In the genomic region with DNA sequence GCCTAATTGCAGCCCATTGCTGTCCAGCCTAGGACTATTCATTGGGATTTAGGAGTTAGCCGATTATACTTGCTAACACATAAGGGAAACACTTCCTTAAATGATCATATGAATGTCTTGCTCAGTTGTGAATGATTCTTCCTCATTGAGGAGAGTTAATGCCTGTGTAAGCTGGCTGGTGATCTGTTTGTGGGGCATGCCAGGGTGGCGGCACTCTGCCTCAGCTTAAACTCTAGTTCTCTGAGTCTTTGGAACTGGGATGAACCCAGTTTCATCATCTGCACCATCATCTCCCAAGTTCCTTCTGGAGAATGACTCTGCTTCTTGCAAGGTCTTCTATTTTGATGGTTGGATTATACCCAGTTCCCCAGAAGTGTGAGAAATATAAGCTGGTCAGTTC, we compare ENCODE assay signal across 20 cellular contexts. TPM values are rescaled to one million over a fixed set of nuclear protein-coding genes. Genes with fewer than 3 reads are reported as not detected.
DNase-seq lines count a peak whose midpoint lies in the region; ATAC-seq, FAIRE-seq and TF ChIP-seq lines count a peak whose summit lies in the region.
"Had no signal": no experiment of that assay in that cellular context is flagged by ENCODE, and none has a peak within 500 bp of the region (broad histone marks: within the 10 kb centered on the region; RNA-seq: fewer than 3 reads in every experiment).

No MANE protein-coding gene starts in this region.

- peaks cover 52% of the 10 kb centered on the region for H3K4me1 Mint-ChIP-seq in CD4-positive, alpha-beta T cell (ENCODE audit: low read depth)

- in situ Hi-C loops in KBM-7 (cut with MboI; ENCODE audit: low pct_unique_long_range_greater_than_20kb, low sequenced_read_pairs), result no loop called here
- in situ Hi-C loops in GM12878 (cut with MboI), result loop anchor here (5.0 kb wide), 2 partner anchors 60 to 115 kb away; no protein-coding TSS in a partner anchor

- peaks cover 54% of the 10 kb centered on the region for H3K4me1 ChIP-seq in GM12878 (ENCODE audit: control insufficient read depth, insufficient read depth, low read length)

- no peak for ATAC-seq in CD4-positive, alpha-beta T cell (ENCODE audit: poor library complexity)
- ATAC-seq in GM12878 (no peak), GM21526 (IDR thresholded peaks at IDR 0.05; ENCODE audit: low FRiP score, unreplicated experiment) (no peak), HG03571 (IDR thresholded peaks at IDR 0.05; ENCODE audit: unreplicated experiment) (no peak)
- ATAC-seq: WTC11 had no signal

- peaks cover 2 to 19% of the 10 kb centered on the region in 2 experiments; a peak in 2 of 4 replicates for H3K36me3 ChIP-seq in GM12878 (ENCODE audit: control insufficient read depth in 2 of 2, insufficient read depth in 2 of 2, low read length in 1 of 2)
- H3K36me3 ChIP-seq: ovary, thoracic aorta had no signal

- no peaks in the 10 kb centered on the region for H3K9me3 Mint-ChIP-seq in CD4-positive, alpha-beta T cell
- H3K9me3 Mint-ChIP-seq: T-helper 1 cell treated with Interleukin-12 subunit alpha and Interleukin-12 subunit beta and Interleukin-4 antibody, amounts not matched to agents 30 μg/mL and 1 μg/mL, for 36 hours had no signal

- no peaks in the 10 kb centered on the region for H4K20me1 ChIP-seq in GM12878 (ENCODE audit: control insufficient read depth, insufficient read depth)

- H3K4me3 Mint-ChIP-seq in CD4-positive, alpha-beta T cell, result no peak overlapping the region
- H3K4me3 Mint-ChIP-seq: T-helper 1 cell treated with Interleukin-12 subunit alpha and Interleukin-12 subunit beta and Interleukin-4 antibody, amounts not matched to agents 30 μg/mL and 1 μg/mL, for 36 hours; WTC11 had no signal

- H3K9ac ChIP-seq in GM12878 (ENCODE audit: control insufficient read depth, insufficient read depth, low read length), result no peak overlapping the region
- H3K9ac ChIP-seq: KMS-11 had no signal

- H3K79me2 ChIP-seq in GM12878 (ENCODE audit: control insufficient read depth, insufficient read depth, low read length), result no peaks in the 10 kb centered on the region

- intact Hi-C loops in CD4-positive, alpha-beta T cell (cut with DNase I, micrococcal nuclease), result no loop called here
- intact Hi-C loops in GM12878 (cut with micrococcal nuclease; ENCODE audit: unreplicated experiment), result loop anchor here (5.0 kb wide), 1 partner anchor 95 kb away; no protein-coding TSS in a partner anchor

- TF ChIP-seq RAD21 in GM12878 (IDR thresholded peaks at IDR 0.05; ENCODE audit: insufficient read depth, low read depth, low read length), result no peak

- no TSS peak for BruUV-seq in GM12878 (replicated peaks; lab: Mats Ljungman, UMichigan)

- H3K27ac Mint-ChIP-seq in CD4-positive, alpha-beta T cell, result peak overlapping the region; percentile 39
- H3K27ac Mint-ChIP-seq: T-helper 1 cell treated with Interleukin-12 subunit alpha and Interleukin-12 subunit beta and Interleukin-4 antibody, amounts not matched to agents 30 μg/mL and 1 μg/mL, for 36 hours; WTC11 had no signal

- no peak for TF ChIP-seq CTCF in CD4-positive, alpha-beta T cell (IDR thresholded peaks at IDR 0.05)
- no peak for TF ChIP-seq CTCF in GM12878 (IDR thresholded peaks at IDR 0.05 in 2 of 3, conservative IDR thresholded peaks at IDR 0.05 in 1 of 3; ENCODE audit: control insufficient read depth in 2 of 3, extremely low read depth in 1 of 3, insufficient read depth in 1 of 3, low read depth in 3 of 3, low read length in 3 of 3)

- no peak for FAIRE-seq in GM12878 (lab: Jason Lieb, UNC)
- FAIRE-seq: H54, small intestine had no signal

- no peak overlapping the region for H3K4me3 ChIP-seq in GM12878
- H3K4me3 ChIP-seq: ovary, thoracic aorta had no signal

- peak overlapping the region; percentile 26 for H2AFZ ChIP-seq in GM12878 (ENCODE audit: control insufficient read depth, low read depth, low read length)

- CTCF ChIA-PET in CD4-positive, alpha-beta T cell (lab: Charles Lee), result interaction anchor here (0.9 to 1.5 kb wide), 2 partner anchors 60 kb away, joined by 3 to 5 read pairs; no protein-coding TSS in a partner anchor
- CTCF ChIA-PET in GM12878 (lab: Yijun Ruan, JAX), result interaction anchor here (11.9 to 19.8 kb wide), 3 partner anchors 29 to 116 kb away, joined by 121 to 355 read pairs (median 153); a partner anchor contains a TSS

- TF ChIP-seq EP300 in GM12878 (IDR thresholded peaks at IDR 0.05; ENCODE audit: borderline replicate concordance in 1 of 2, control insufficient read depth in 1 of 2, low read depth in 2 of 2, low read length in 2 of 2), result no peak

- no peak for DNase-seq in CD4-positive, alpha-beta T cell
- DNase-seq in KBM-7 (peak; percentile 19), GM12878 (ENCODE audit: low read depth, low spot score) (no peak), pons (ENCODE audit: low spot score) (peak; percentile 28), NCI-H1105 (lab: John Stamatoyannopoulos, UW) (no peak)
- DNase-seq: activated effector memory CD4-positive, alpha-beta T cell treated with Interleukin-2 at 50 U/mL for 16 hours; anterior cingulate cortex; foreskin fibroblast; kidney glomerular epithelial cell; NCI-H226; ovary; small intestine had no signal

- no peaks in the 10 kb centered on the region for H3K27me3 ChIP-seq in CD4-positive, alpha-beta T cell (ENCODE audit: control insufficient read depth, insufficient read depth, low read length)
- H3K27me3 ChIP-seq in GM12878 (replicated peaks in 1 of 2; ENCODE audit: control insufficient read depth in 2 of 2, insufficient read depth in 2 of 2, low read length in 1 of 2), result no peaks in the 10 kb centered on the region
- H3K27me3 ChIP-seq: ovary had no signal

- H3K9me3 ChIP-seq in CD4-positive, alpha-beta T cell (ENCODE audit: control insufficient read depth, low read length), result no peaks in the 10 kb centered on the region
- H3K9me3 ChIP-seq in GM12878 (replicated peaks; ENCODE audit: control insufficient read depth, insufficient read depth, low read length), result no peaks in the 10 kb centered on the region
- H3K9me3 ChIP-seq: ovary, thoracic aorta had no signal

- no peaks in the 10 kb centered on the region for H3K27me3 Mint-ChIP-seq in CD4-positive, alpha-beta T cell

- H3K36me3 Mint-ChIP-seq in CD4-positive, alpha-beta T cell (ENCODE audit: low read depth), result peaks cover 63% of the 10 kb centered on the region
- H3K36me3 Mint-ChIP-seq: WTC11 had no signal

- H3K4me2 ChIP-seq in GM12878 (ENCODE audit: control insufficient read depth, insufficient read depth), result no peak overlapping the region
- H3K4me2 ChIP-seq: KMS-11 had no signal

- no peak for TF ChIP-seq POLR2A in GM12878 (IDR thresholded peaks at IDR 0.05; ENCODE audit: low read depth, low read length)

- RAD21 ChIA-PET in GM12878 (lab: Charles Lee; ENCODE audit: unreplicated experiment), result interaction anchor here (0.9 to 17.2 kb wide), 10 partner anchors 10 to 444 kb away, joined by 3 to 292 read pairs (median 22); a partner anchor contains a TSS

- SMC1A ChIA-PET in GM12878 (lab: Charles Lee; ENCODE audit: uncharacterized antibody, unreplicated experiment), result interaction anchor here (0.6 to 23.5 kb wide), 10 partner anchors 20 to 171 kb away, joined by 3 to 735 read pairs (median 5); a partner anchor contains a TSS

- WGBS in GM12878 (ENCODE audit: insufficient coverage, insufficient replicate concordance, low lambda C conversion rate, missing lambda C conversion rate), result 74% methylated on average over 2 of the region's 2 CpGs

- H3K27ac ChIP-seq in CD4-positive, alpha-beta T cell (ENCODE audit: low read depth, low read length), result no peak overlapping the region
- H3K27ac ChIP-seq in GM12878 (ENCODE audit: control insufficient read depth, insufficient read depth), result peak overlapping the region; percentile 98
- H3K27ac ChIP-seq: KMS-11, ovary, RWPE1, thoracic aorta had no signal

- POLR2A ChIA-PET in CD4-positive, alpha-beta T cell (lab: Charles Lee), result interaction anchor here (1.7 kb wide), 1 partner anchor 118 kb away, joined by 4 read pairs; no protein-coding TSS in a partner anchor
- POLR2A ChIA-PET in GM12878 (lab: Charles Lee), result interaction anchor here (0.6 to 4.5 kb wide), 7 partner anchors 21 to 116 kb away, joined by 3 to 76 read pairs (median 5); a partner anchor contains a TSS

RNA-seq across cellular contexts. Expression of a gene that starts 23.9 kb away (rescaled TPM):
- total RNA-seq in CD4-positive, alpha-beta T cell, result 1 to 10 TPM; 6.3 to 7.3 TPM
- 145 and 152 TPM in 2 replicates for total RNA-seq in GM12878 (2013; cell fraction: nucleolus; rRNA removed)
- total RNA-seq in GM12878 (2014; rRNA removed) (44.1 and 52.5 TPM in 2 replicates), GM12878 (2014; rRNA removed; fragmentation: Illumina TruSeq; extraction: Trizol) (53.7 and 55.9 TPM in 2 replicates), GM12878 (2021) (30.4 and 30.8 TPM in 2 replicates)
- polyA plus RNA-seq in GM12878 (2011; ENCODE audit: low read depth), result 20.9 TPM
- polyA plus RNA-seq in GM12878 (2011; rRNA removed) (89.6 and 105 TPM in 2 replicates), GM12878 (2014; fragmentation: Illumina TruSeq; extraction: Trizol) (72.7 and 89.7 TPM in 2 replicates), GM12878 (2014; fragmentation: Nextera tagmentation; extraction: Ambion mirVana) (10 to 100 TPM; 20.5 to 27.1 TPM), GM12878 (2014; rRNA removed) (32.1 and 42.5 TPM in 2 replicates), GM12878 (2016; fragmentation: Nextera tagmentation; extraction: Ambion mirVana) (10 to 100 TPM; 24.3 to 28.3 TPM)
- 54.6 and 63.9 TPM in 2 replicates for polyA plus RNA-seq in GM12878 (2011; cell fraction: cytosol; rRNA removed)
- 36.8 and 51.5 TPM in 2 replicates for polyA plus RNA-seq in GM12878 (2011; cell fraction: nucleus; rRNA removed)
- polyA plus RNA-seq in GM12878 (2012), result 30.7 and 68.4 TPM in 2 replicates
- polyA minus RNA-seq in GM12878 (2011; rRNA and poly(A)+ RNA removed), result 86.4 and 92.1 TPM in 2 replicates
- polyA minus RNA-seq in GM12878 (2011; cell fraction: cytosol; rRNA and poly(A)+ RNA removed), result 19.6 and 22.6 TPM in 2 replicates
- polyA minus RNA-seq in GM12878 (2011; cell fraction: nucleus; rRNA and poly(A)+ RNA removed), result 19.1 and 23.9 TPM in 2 replicates
- total RNA-seq: WTC11 had no signal

RNA-seq across cellular contexts. Expression of a gene that starts 32.4 kb away (rescaled TPM):
- total RNA-seq in CD4-positive, alpha-beta T cell, result 10 to 100 TPM; 32.7 to 36.9 TPM
- total RNA-seq in GM12878 (2013; cell fraction: nucleolus; rRNA removed), result 245 and 258 TPM in 2 replicates
- total RNA-seq in GM12878 (2014; rRNA removed), result 12.3 and 15.2 TPM in 2 replicates
- 13.8 and 14.5 TPM in 2 replicates for total RNA-seq in GM12878 (2014; rRNA removed; fragmentation: Illumina TruSeq; extraction: Trizol)
- 10.4 and 14.2 TPM in 2 replicates for total RNA-seq in GM12878 (2021)
- polyA plus RNA-seq in GM12878 (2011; ENCODE audit: low read depth), result 12.7 TPM
- polyA plus RNA-seq in GM12878 (2011; rRNA removed), result 18.1 and 20.8 TPM in 2 replicates
- polyA plus RNA-seq in GM12878 (2011; cell fraction: cytosol; rRNA removed), result 7.7 and 7.8 TPM in 2 replicates
- 20.4 and 23.3 TPM in 2 replicates for polyA plus RNA-seq in GM12878 (2011; cell fraction: nucleus; rRNA removed)
- 9.2 and 10.5 TPM in 2 replicates for polyA plus RNA-seq in GM12878 (2012)
- 20.3 and 26.6 TPM in 2 replicates for polyA plus RNA-seq in GM12878 (2014; fragmentation: Illumina TruSeq; extraction: Trizol)
- polyA plus RNA-seq in GM12878 (2014; fragmentation: Nextera tagmentation; extraction: Ambion mirVana), result 1 to 10 TPM; 3.4 to 6.8 TPM
- polyA plus RNA-seq in GM12878 (2014; rRNA removed), result 9.3 and 11.2 TPM in 2 replicates
- 1 to 10 TPM; 7.5 to 7.9 TPM for polyA plus RNA-seq in GM12878 (2016; fragmentation: Nextera tagmentation; extraction: Ambion mirVana)
- 21.3 and 24.2 TPM in 2 replicates for polyA minus RNA-seq in GM12878 (2011; rRNA and poly(A)+ RNA removed)
- 2.3 and 2.4 TPM in 2 replicates for polyA minus RNA-seq in GM12878 (2011; cell fraction: cytosol; rRNA and poly(A)+ RNA removed)
- polyA minus RNA-seq in GM12878 (2011; cell fraction: nucleus; rRNA and poly(A)+ RNA removed), result 16.3 and 17.8 TPM in 2 replicates

Comparison
In these comparisons a context has a peak if more than half of its experiments do, and no peak if none do; other contexts are left out.
1. DNase-seq: peak in KBM-7 (single experiment) and pons (single experiment); none in CD4-positive, alpha-beta T cell (0 of 10), GM12878 (single experiment) and NCI-H1105 (single experiment).